Comparison of ENCODE assay signal across 12 cellular contexts in the genomic region with DNA sequence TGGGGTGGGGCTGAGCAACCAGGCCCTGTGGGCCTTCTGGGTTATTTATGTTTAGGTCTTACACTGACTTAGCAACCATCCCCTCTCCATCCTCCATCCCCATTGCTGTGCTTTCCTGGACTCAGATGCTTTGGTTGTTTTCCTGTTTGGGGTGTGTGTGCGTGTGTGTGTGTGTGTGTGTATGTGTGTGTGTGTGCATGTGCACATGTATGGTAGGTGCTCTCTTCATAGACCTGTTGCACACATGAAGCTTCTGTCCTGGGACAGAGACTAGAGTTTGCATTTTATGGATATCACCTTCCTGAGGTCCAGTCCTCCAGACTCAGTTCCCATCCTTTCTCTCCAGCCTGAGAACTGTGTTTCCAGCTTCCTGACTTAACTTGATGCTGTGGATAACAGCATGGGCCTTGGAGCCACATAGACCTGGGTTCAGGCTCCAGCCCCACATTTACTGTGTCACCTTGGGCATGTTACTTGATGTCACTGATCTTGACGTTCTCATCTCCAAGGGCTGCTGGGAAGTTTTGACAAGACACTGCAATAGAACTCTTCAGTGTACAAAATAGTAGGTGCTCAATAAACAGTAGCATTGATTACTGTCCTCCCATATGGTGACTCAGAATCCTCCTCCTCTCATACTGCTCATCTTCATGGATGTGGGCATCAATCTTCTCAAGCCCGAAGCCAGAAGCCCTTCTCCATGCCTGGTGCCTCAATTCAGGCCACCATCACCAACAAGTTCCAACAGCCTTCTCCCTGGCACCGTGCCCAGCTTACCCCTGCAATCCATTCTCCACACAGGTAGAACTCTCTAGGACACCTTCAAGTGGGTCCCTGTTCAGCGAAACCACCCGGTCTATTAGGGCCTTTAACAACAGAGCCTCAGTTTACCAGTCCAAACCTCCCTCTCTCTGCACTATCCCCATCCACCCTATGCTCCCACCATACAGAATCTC.
DNase-seq lines count a peak whose midpoint lies in the region; ATAC-seq and TF ChIP-seq lines count a peak whose summit lies in the region.
"Had no signal": no experiment of that assay in that cellular context is flagged by ENCODE, and none has a peak within 500 bp of the region (broad histone marks: within the 10 kb centered on the region; RNA-seq: fewer than 3 reads in every experiment).

No MANE protein-coding gene starts in this region.

- POLR2A ChIA-PET in PC-9 (lab: Charles Lee; ENCODE audit: unreplicated experiment), result no interaction called here

- H3K9me2 ChIP-seq in PC-9 (ENCODE audit: insufficient read depth), result no peaks in the 10 kb centered on the region

- H4K20me1 ChIP-seq in PC-9 (ENCODE audit: insufficient read depth) (no peaks in the 10 kb centered on the region), mammary epithelial cell (ENCODE audit: insufficient read depth, low read length) (no peaks in the 10 kb centered on the region)

- H3K27me3 Mint-ChIP-seq in activated CD4-positive, alpha-beta T cell treated with anti-CD3 and anti-CD28 coated beads, Interleukin-2, amount 10 ng/mL, durations not matched to agents 24 days and 14 days, result no peaks in the 10 kb centered on the region

- peaks cover 35% of the 10 kb centered on the region for H3F3A ChIP-seq in PC-9 (ENCODE audit: insufficient read depth, low read depth)

- H3K36me3 Mint-ChIP-seq in activated CD4-positive, alpha-beta T cell treated with anti-CD3 and anti-CD28 coated beads, Interleukin-2, amount 10 ng/mL, durations not matched to agents 24 days and 14 days (ENCODE audit: low read depth), result peaks cover 4% of the 10 kb centered on the region
- H3K36me3 Mint-ChIP-seq: WTC11 had no signal

- H3K36me3 ChIP-seq in PC-9 (ENCODE audit: low read depth), result no peaks in the 10 kb centered on the region
- H3K36me3 ChIP-seq in mammary epithelial cell (ENCODE audit: insufficient read depth, low read length), result no peaks in the 10 kb centered on the region
- no peaks in the 10 kb centered on the region for H3K36me3 ChIP-seq in spleen
- H3K36me3 ChIP-seq: thoracic aorta had no signal

- H3K9me3 ChIP-seq in PC-9 (ENCODE audit: insufficient read depth, low read depth), result no peaks in the 10 kb centered on the region
- no peaks in the 10 kb centered on the region for H3K9me3 ChIP-seq in mammary epithelial cell (replicated peaks; ENCODE audit: insufficient read depth, low read length)
- H3K9me3 ChIP-seq in spleen, result no peaks in the 10 kb centered on the region
- H3K9me3 ChIP-seq: thoracic aorta had no signal

- H3K4me1 ChIP-seq in PC-9 (replicated peaks; ENCODE audit: insufficient read depth) (peaks cover 83% of the 10 kb centered on the region), mammary epithelial cell (ENCODE audit: insufficient read depth, low read length) (peaks cover 61% of the 10 kb centered on the region), spleen (peaks cover 0 to 55% (median 37%) of the 10 kb centered on the region in 6 donors)

- 0 out of 2 replicates have a peak overlapping the region, but pooled peaks have one; percentile 25 for H3K27ac ChIP-seq in PC-9
- no peak overlapping the region for H3K27ac ChIP-seq in mammary epithelial cell (ENCODE audit: insufficient read depth, low read depth, low read length)
- H3K27ac ChIP-seq in spleen, result peak overlapping the region; percentile 13 to 63 (median 32)
- H3K27ac ChIP-seq: thoracic aorta had no signal

- H3K27me3 ChIP-seq in PC-9 (ENCODE audit: insufficient read depth, low read depth) (no peaks in the 10 kb centered on the region), mammary epithelial cell (ENCODE audit: insufficient read depth, low read length) (no peaks in the 10 kb centered on the region), spleen (replicated peaks in 1 of 7) (peaks cover 0 to 5% (median 0%) of the 10 kb centered on the region in 7 donors)

- CTCF ChIA-PET in PC-9 (lab: Charles Lee), result interaction anchor here (0.6 kb wide), 1 partner anchor 43 kb away, joined by 3 read pairs; no protein-coding TSS in a partner anchor
- CTCF ChIA-PET in mammary epithelial cell (lab: Charles Lee; ENCODE audit: low non-redundant PET), result no interaction called here

- H2AFZ ChIP-seq in PC-9, result no peak overlapping the region
- H2AFZ ChIP-seq in mammary epithelial cell (ENCODE audit: low read depth, low read length), result no peak overlapping the region

- H3K4me3 Mint-ChIP-seq in activated CD4-positive, alpha-beta T cell treated with anti-CD3 and anti-CD28 coated beads, Interleukin-2, amount 10 ng/mL, durations not matched to agents 24 days and 14 days, result peak overlapping the region; percentile 64
- H3K4me3 Mint-ChIP-seq: WTC11 had no signal

- no peak for ATAC-seq in HG03025 (IDR thresholded peaks at IDR 0.05; ENCODE audit: low FRiP score, unreplicated experiment)
- no peak for ATAC-seq in HG03045 (IDR thresholded peaks at IDR 0.05; ENCODE audit: unreplicated experiment)
- ATAC-seq: WTC11 had no signal

- no peaks in the 10 kb centered on the region for H3K79me2 ChIP-seq in PC-9 (ENCODE audit: low read depth)
- H3K79me2 ChIP-seq in mammary epithelial cell (ENCODE audit: insufficient read depth, low read length), result no peaks in the 10 kb centered on the region

- TF ChIP-seq POLR2A in spleen (IDR thresholded peaks at IDR 0.05), result no peak

- intact Hi-C loops in activated CD4-positive, alpha-beta T cell treated with anti-CD3 and anti-CD28 coated beads, Interleukin-2, amount 10 ng/mL, durations not matched to agents 24 days and 14 days (cut with micrococcal nuclease), result loop anchor here (2.0 kb wide), 1 partner anchor 141 kb away; no protein-coding TSS in a partner anchor
- intact Hi-C loops in PC-9 (cut with micrococcal nuclease; ENCODE audit: unreplicated experiment) (loop anchor here (1.0 to 10.0 kb wide), 4 partner anchors 39 to 499 kb away; a partner anchor contains a TSS), mammary epithelial cell (cut with micrococcal nuclease) (no loop called here), spleen (cut with DNase I; ENCODE audit: low total_unique reads) (no loop called here)

- H3K4me1 Mint-ChIP-seq in activated CD4-positive, alpha-beta T cell treated with anti-CD3 and anti-CD28 coated beads, Interleukin-2, amount 10 ng/mL, durations not matched to agents 24 days and 14 days, result peaks cover 74% of the 10 kb centered on the region

- H3K9ac ChIP-seq in mammary epithelial cell (ENCODE audit: insufficient read depth, low read length), result no peak overlapping the region

- DNase-seq in activated CD4-positive, alpha-beta T cell treated with anti-CD3 and anti-CD28 coated beads, Interleukin-2, amount 10 ng/mL, durations not matched to agents 24 days and 14 days, result no peak
- DNase-seq in activated CD4-positive, alpha-beta T cell treated with anti-CD3 and anti-CD28 coated beads for 1 hour, result no peak
- DNase-seq in PC-9 (no peak), mammary epithelial cell (no peak), spleen (peak; percentile 41), NCI-H1694 treated with DMSO at 0.1 percent for 48 hours (lab: John Stamatoyannopoulos, UW) (no peak)
- DNase-seq: activated gamma-delta T cell, cortex of kidney had no signal

- BruUV-seq in PC-9 (replicated peaks; lab: Mats Ljungman, UMichigan) (no TSS peak), mammary epithelial cell (replicated peaks; lab: Mats Ljungman, UMichigan) (no TSS peak)

- peak overlapping the region; percentile 88 for H3K27ac Mint-ChIP-seq in activated CD4-positive, alpha-beta T cell treated with anti-CD3 and anti-CD28 coated beads, Interleukin-2, amount 10 ng/mL, durations not matched to agents 24 days and 14 days
- H3K27ac Mint-ChIP-seq: WTC11 had no signal

- H3K4me2 ChIP-seq in PC-9 (peak overlapping the region; percentile 34; the same call in 1 of the 2 replicates), mammary epithelial cell (ENCODE audit: insufficient read depth, low read depth, low read length) (peak overlapping the region; percentile 37)

- no peak overlapping the region for H3K4me3 ChIP-seq in PC-9
- H3K4me3 ChIP-seq in mammary epithelial cell (replicated peaks in 1 of 3; ENCODE audit: insufficient read depth in 1 of 3, low read depth in 2 of 3, low read length in 3 of 3), result no peak overlapping the region
- H3K4me3 ChIP-seq in spleen, result no peak overlapping the region
- H3K4me3 ChIP-seq: thoracic aorta had no signal

- dilution Hi-C loops in mammary epithelial cell (cut with HindIII; ENCODE audit: low sequenced_read_pairs), result loop anchor here (5.0 kb wide), 1 partner anchor 36 kb away; no protein-coding TSS in a partner anchor

- H3K9me3 Mint-ChIP-seq in activated CD4-positive, alpha-beta T cell treated with anti-CD3 and anti-CD28 coated beads, Interleukin-2, amount 10 ng/mL, durations not matched to agents 24 days and 14 days, result peaks cover 6% of the 10 kb centered on the region
- H3K9me3 Mint-ChIP-seq: WTC11 had no signal

- 82% methylated on average over 6 of the region's 6 CpGs for WGBS in mammary epithelial cell (ENCODE audit: low coverage, missing lambda C conversion rate)
- WGBS in spleen, 5 donors, result 90 to 97% (median 95%) methylated on average over 5 to 6 of the region's 6 CpGs

- TF ChIP-seq CTCF in PC-9 (conservative IDR thresholded peaks at IDR 0.05) (no peak), mammary epithelial cell (conservative IDR thresholded peaks at IDR 0.05 in 1 of 2, IDR thresholded peaks at IDR 0.05 in 1 of 2; ENCODE audit: extremely low read depth in 1 of 2, insufficient read depth in 1 of 2, low read depth in 1 of 2, low read length in 2 of 2) (no peak), spleen (IDR thresholded peaks at IDR 0.05 in 8 of 11, conservative IDR thresholded peaks at IDR 0.05 in 3 of 11) (no peak)

- in situ Hi-C loops in mammary epithelial cell (cut with MboI; ENCODE audit: low sequenced_read_pairs in 2 of 2), result loop anchor here in 1 of 2 donors (25.0 kb wide), 1 partner anchor 121 kb away; no protein-coding TSS in a partner anchor

Comparison
In these comparisons a context has a peak if more than half of its experiments do, and no peak if none do; other contexts are left out.
1. intact Hi-C loops: an anchor here in activated CD4-positive, alpha-beta T cell treated with anti-CD3 and anti-CD28 coated beads, Interleukin-2, amount 10 ng/mL, durations not matched to agents 24 days and 14 days (2.0 kb wide) and PC-9 (1.0 to 10.0 kb wide); none called in mammary epithelial cell and spleen.